21 cellular contexts compared by ENCODE assay signal in the genomic region with DNA sequence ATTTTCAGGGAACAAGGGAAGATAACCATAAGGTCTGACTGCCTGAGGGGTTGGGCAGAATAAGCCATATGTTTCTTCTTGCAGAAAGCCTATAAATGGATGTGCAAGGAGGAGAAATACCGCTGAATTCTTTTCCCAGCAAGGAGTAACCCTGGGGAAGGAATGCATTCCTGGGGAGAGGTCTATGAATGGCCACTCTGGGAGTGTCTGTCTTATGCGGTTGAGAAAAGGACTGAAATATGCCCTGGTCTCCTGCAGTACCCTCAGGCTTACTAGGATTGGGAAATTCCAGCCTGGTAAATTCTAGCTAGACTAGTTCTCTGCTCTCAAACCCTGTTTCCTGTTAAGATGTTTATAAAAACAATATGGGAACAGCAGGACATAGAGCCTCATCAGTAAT. TPM values are rescaled to one million over a fixed set of nuclear protein-coding genes. Genes with fewer than 3 reads are reported as not detected.
"Had no signal": no experiment of that assay in that cellular context is flagged by ENCODE, and none has a peak within 500 bp of the region (broad histone marks: within the 10 kb centered on the region; RNA-seq: fewer than 3 reads in every experiment).

No MANE protein-coding gene starts in this region.

RNA-seq across cellular contexts. Expression of a gene that starts 32.7 kb away (rescaled TPM):
- total RNA-seq: activated CD4-positive, alpha-beta memory T cell treated with anti-CD3 and anti-CD28 coated beads for 36 hours; activated CD4-positive, alpha-beta T cell treated with anti-CD3 and anti-CD28 coated beads for 36 hours; activated CD4-positive, alpha-beta T cell treated with anti-CD3 and anti-CD28 coated beads, Interleukin-2, amount 10 ng/mL, durations not matched to agents 24 days and 14 days; activated CD8-positive, alpha-beta memory T cell treated with anti-CD3 and anti-CD28 coated beads for 36 hours; activated CD8-positive, alpha-beta memory T cell treated with anti-CD3 and anti-CD28 coated beads, Interleukin-2, amount 10 ng/mL, durations not matched to agents 7 days and 5 days; activated CD8-positive, alpha-beta T cell treated with anti-CD3 and anti-CD28 coated beads, Interleukin-2, amount 10 ng/mL, durations not matched to agents 7 days and 5 days; activated naive CD4-positive, alpha-beta T cell treated with anti-CD3 and anti-CD28 coated beads for 36 hours; activated naive CD8-positive, alpha-beta T cell treated with anti-CD3 and anti-CD28 coated beads for 36 hours; activated T-helper 1 cell treated with anti-CD3 and anti-CD28 coated beads, Interleukin-12 subunit alpha, Interleukin-12 subunit beta, Interleukin-2, Interleukin-4 antibody, amounts not matched to agents 30 ng/mL and 10 ng/mL and 1 ng/mL, durations not matched to agents 14 hours and 24 hours and 36 hours; activated T-helper 2 cell treated with anti-CD3 and anti-CD28 coated beads, Interferon-gamma antibody, Interleukin-2, Interleukin-4, amounts not matched to agents 10 μg/mL and 5 μg/mL and 100 μg/mL, durations not matched to agents 14 hours and 24 hours and 36 hours; bronchial epithelial cell; cardiac septum; cerebellum; dorsolateral prefrontal cortex; endodermal cell; esophagus muscularis mucosa; gastroesophageal sphincter; glomerular endothelial cell; heart right ventricle; T-helper 17 cell had no signal
- polyA plus RNA-seq: adrenal gland, heart right ventricle had no signal
